ENCODE assay signal across 29 cellular contexts in genomic region chr5:146025108-146025507, GRCh38.
DNase-seq lines count a peak whose midpoint lies in the region; ATAC-seq and TF ChIP-seq lines count a peak whose summit lies in the region.
"Had no signal": no experiment of that assay in that cellular context is flagged by ENCODE, and none has a peak within 500 bp of the region (broad histone marks: within the 10 kb centered on the region; RNA-seq: fewer than 3 reads in every experiment).

No MANE protein-coding gene starts in this region.

- H3K27ac ChIP-seq in stomach, result peak overlapping the region in 4 of 5 donors; percentile 15 to 69 (median 32)
- H3K27ac ChIP-seq: 22Rv1, GM23248, HL-60, prostate gland, thyroid gland, WERI-Rb-1 had no signal

- H3K36me3 ChIP-seq in stomach, result no peaks in the 10 kb centered on the region
- H3K36me3 ChIP-seq: prostate gland, thyroid gland, WERI-Rb-1 had no signal

- DNase-seq in DMS 273 (lab: John Stamatoyannopoulos, UW; ENCODE audit: unreplicated experiment) (peak; percentile 17), DMS 273 treated with DMSO at 0.1 percent for 48 hours (lab: John Stamatoyannopoulos, UW) (no peak), amniotic epithelial cell (ENCODE audit: low read depth) (peak; percentile 52), left kidney (ENCODE audit: low read depth, low spot score) (peak; percentile 46), stomach (peak; percentile 82), COLO829 (ENCODE audit: low spot score) (no peak)
- DNase-seq: activated CD4-positive, alpha-beta T cell treated with anti-CD3 and anti-CD28 coated beads, Interleukin-2, amount 50 U/mL, for 4 hours; activated CD8-positive, alpha-beta memory T cell treated with anti-CD3 and anti-CD28 coated beads, Interleukin-2, amount 50 U/mL, for 4 hours; CD8-positive, alpha-beta T cell; effector CD4-positive, alpha-beta T cell; foreskin melanocyte; GM23248; kidney glomerular epithelial cell; NCI-H1436 treated with DMSO at 0.1 percent for 48 hours; NCI-H524; RPMI8226; SK-N-SH; stimulated activated CD4-positive, alpha-beta T cell treated with anti-CD3 and anti-CD28 coated beads, Interleukin-2, amount 100 ng/mL, for 24 hours; thyroid gland; WERI-Rb-1 had no signal

- TF ChIP-seq CTCF in stomach (IDR thresholded peaks at IDR 0.05), result no peak

- peaks cover 0 to 31% (median 12%) of the 10 kb centered on the region in 4 donors for H3K4me1 ChIP-seq in stomach
- H3K4me1 ChIP-seq: prostate gland, thyroid gland had no signal

- no peak for TF ChIP-seq EP300 in stomach (IDR thresholded peaks at IDR 0.05)

- intact Hi-C loops in stomach (cut with DNase I; ENCODE audit: low total_unique reads), result no loop called here

- H3K27me3 ChIP-seq in stomach, result no peaks in the 10 kb centered on the region
- H3K27me3 ChIP-seq: thyroid gland had no signal

- no peak for ATAC-seq in GM18867 (IDR thresholded peaks at IDR 0.05; ENCODE audit: unreplicated experiment)
- ATAC-seq in GM19463 (IDR thresholded peaks at IDR 0.05; ENCODE audit: unreplicated experiment), result no peak
- ATAC-seq: activated T-helper 17 cell treated with anti-CD3 and anti-CD28 coated beads, Interleukin-2, amount 50 U/mL, for 72 hours; CD8-positive, alpha-beta T cell; K562; stimulated activated memory B cell treated with anti-CD40 and anti-IgM and Interleukin-4, amounts not matched to agents 10 μg/mL and 1 μg/mL and 100 μg/mL, for 72 hours had no signal

- no peaks in the 10 kb centered on the region for H3K9me3 ChIP-seq in stomach
- H3K9me3 ChIP-seq: prostate gland, SK-N-SH, thyroid gland had no signal

- 18 to 40% (median 23%) methylated on average over 3 of the region's 3 CpGs for WGBS in stomach, 5 donors

- TF ChIP-seq POLR2A in stomach (IDR thresholded peaks at IDR 0.05), result no peak

- H3K4me3 ChIP-seq in stomach, result no peak overlapping the region
- H3K4me3 ChIP-seq: GM23248, K562, prostate gland, skin epidermis, thyroid gland had no signal

Comparison
In these comparisons a context has a peak if more than half of its experiments do, and no peak if none do; other contexts are left out.
1. DNase-seq: peak in DMS 273 (single experiment), amniotic epithelial cell (single experiment), left kidney (single experiment) and stomach (single experiment); none in DMS 273 treated with DMSO at 0.1 percent for 48 hours (single experiment) and COLO829 (single experiment).